14 cellular contexts compared by ENCODE assay signal in genomic region chr15:94387854-94388441, GRCh38.
A peak's percentile ranks its signal among the peaks of the same experiment; 100 is the strongest.
DNase-seq lines count a peak whose midpoint lies in the region; ATAC-seq and TF ChIP-seq lines count a peak whose summit lies in the region.
"Had no signal": no experiment of that assay in that cellular context is flagged by ENCODE, and none has a peak within 500 bp of the region (broad histone marks: within the 10 kb centered on the region; RNA-seq: fewer than 3 reads in every experiment).

No MANE protein-coding gene starts in this region.

- H3K9me3 ChIP-seq in neutrophil: no peaks in the 10 kb centered on the region
- H3K9me3 ChIP-seq: A549, HAP-1 had no signal

- POLR2A ChIA-PET in activated CD4-positive, alpha-beta T cell treated with anti-CD3 and anti-CD28 coated beads, Interleukin-2, amount 10 ng/mL, durations not matched to agents 7 days and 5 days (lab: Charles Lee): no interaction called here

- H3K27me3 ChIP-seq in neutrophil: no peaks in the 10 kb centered on the region
- H3K27me3 ChIP-seq: brain microvascular endothelial cell had no signal

- H3K4me3 ChIP-seq in neutrophil (ENCODE audit: low read depth in 1 of 2, low read length in 1 of 2): no peak overlapping the region
- H3K4me3 ChIP-seq: A549, HAP-1 had no signal

- peaks cover 25% of the 10 kb centered on the region for H3K4me1 Mint-ChIP-seq in activated CD4-positive, alpha-beta T cell treated with anti-CD3 and anti-CD28 coated beads, Interleukin-2, amount 10 ng/mL, durations not matched to agents 7 days and 5 days
- H3K4me1 Mint-ChIP-seq in T-helper 1 cell treated with Interleukin-12 subunit alpha and Interleukin-12 subunit beta and Interleukin-4 antibody, amounts not matched to agents 30 μg/mL and 1 μg/mL, for 36 hours (ENCODE audit: low read depth): peaks cover 28% of the 10 kb centered on the region

- peak overlapping the region; percentile 80 for H3K27ac Mint-ChIP-seq in activated CD4-positive, alpha-beta T cell treated with anti-CD3 and anti-CD28 coated beads, Interleukin-2, amount 10 ng/mL, durations not matched to agents 7 days and 5 days
- H3K27ac Mint-ChIP-seq in T-helper 1 cell treated with Interleukin-12 subunit alpha and Interleukin-12 subunit beta and Interleukin-4 antibody, amounts not matched to agents 30 μg/mL and 1 μg/mL, for 36 hours: peak overlapping the region; percentile 86

- no peak overlapping the region for H3K4me3 Mint-ChIP-seq in activated CD4-positive, alpha-beta T cell treated with anti-CD3 and anti-CD28 coated beads, Interleukin-2, amount 10 ng/mL, durations not matched to agents 7 days and 5 days
- H3K4me3 Mint-ChIP-seq in T-helper 1 cell treated with Interleukin-12 subunit alpha and Interleukin-12 subunit beta and Interleukin-4 antibody, amounts not matched to agents 30 μg/mL and 1 μg/mL, for 36 hours: peak overlapping the region; percentile 68

- no peak for TF ChIP-seq CTCF in neutrophil (IDR thresholded peaks at IDR 0.05)

- H3K9me3 Mint-ChIP-seq in activated CD4-positive, alpha-beta T cell treated with anti-CD3 and anti-CD28 coated beads, Interleukin-2, amount 10 ng/mL, durations not matched to agents 7 days and 5 days: no peaks in the 10 kb centered on the region
- no peaks in the 10 kb centered on the region for H3K9me3 Mint-ChIP-seq in T-helper 1 cell treated with Interleukin-12 subunit alpha and Interleukin-12 subunit beta and Interleukin-4 antibody, amounts not matched to agents 30 μg/mL and 1 μg/mL, for 36 hours

- in situ Hi-C loops in G401 (cut with HindIII; ENCODE audit: low sequenced_read_pairs): no loop called here

- peaks cover 10% of the 10 kb centered on the region for H3K36me3 Mint-ChIP-seq in activated CD4-positive, alpha-beta T cell treated with anti-CD3 and anti-CD28 coated beads, Interleukin-2, amount 10 ng/mL, durations not matched to agents 7 days and 5 days (ENCODE audit: low read depth)
- peaks cover 32% of the 10 kb centered on the region for H3K36me3 Mint-ChIP-seq in T-helper 1 cell treated with Interleukin-12 subunit alpha and Interleukin-12 subunit beta and Interleukin-4 antibody, amounts not matched to agents 30 μg/mL and 1 μg/mL, for 36 hours (ENCODE audit: low read depth)

- peak; percentile 61 for DNase-seq in activated CD4-positive, alpha-beta T cell treated with anti-CD3 and anti-CD28 coated beads, Interleukin-2, amount 10 ng/mL, durations not matched to agents 7 days and 5 days
- no peak for DNase-seq in activated CD4-positive, alpha-beta T cell treated with anti-CD3 and anti-CD28 coated beads for 4 hours
- no peak for DNase-seq in nucleus accumbens (lab: John Stamatoyannopoulos, UW)
- no peak for DNase-seq in G401 (ENCODE audit: low spot score)
- DNase-seq: activated CD4-positive, alpha-beta T cell treated with anti-CD3 and anti-CD28 coated beads for 48 hours; brain microvascular endothelial cell; Kasumi-1; left ventricle myocardium superior had no signal

- peaks cover 89% of the 10 kb centered on the region for H3K36me3 ChIP-seq in neutrophil
- H3K36me3 ChIP-seq: brain microvascular endothelial cell, HAP-1 had no signal

- no peaks in the 10 kb centered on the region for H3K4me1 ChIP-seq in neutrophil (ENCODE audit: control insufficient read depth in 1 of 2, insufficient read depth in 1 of 2, low read depth in 1 of 2, low read length in 1 of 2)
- H3K4me1 ChIP-seq: A549, HAP-1 had no signal

- no peaks in the 10 kb centered on the region for H3K27me3 Mint-ChIP-seq in activated CD4-positive, alpha-beta T cell treated with anti-CD3 and anti-CD28 coated beads, Interleukin-2, amount 10 ng/mL, durations not matched to agents 7 days and 5 days
- no peaks in the 10 kb centered on the region for H3K27me3 Mint-ChIP-seq in T-helper 1 cell treated with Interleukin-12 subunit alpha and Interleukin-12 subunit beta and Interleukin-4 antibody, amounts not matched to agents 30 μg/mL and 1 μg/mL, for 36 hours (ENCODE audit: low read depth)

- peak; percentile 69 for ATAC-seq in HG02943 (IDR thresholded peaks at IDR 0.05; ENCODE audit: low read depth, unreplicated experiment)
- ATAC-seq in HG02588 (IDR thresholded peaks at IDR 0.05; ENCODE audit: unreplicated experiment): no peak
- ATAC-seq: A549, left ventricle myocardium superior had no signal

- peak overlapping the region; percentile 44 for H3K27ac ChIP-seq in neutrophil
- H3K27ac ChIP-seq: A549, brain microvascular endothelial cell had no signal

- CTCF ChIA-PET in activated CD4-positive, alpha-beta T cell treated with anti-CD3 and anti-CD28 coated beads, Interleukin-2, amount 10 ng/mL, durations not matched to agents 7 days and 5 days (lab: Charles Lee): interaction anchor here (0.9 kb wide), 1 partner anchor 10 kb away, joined by 5 read pairs; no protein-coding TSS in a partner anchor
